ENCODE assay signal across 8 cellular contexts in the genomic region with DNA sequence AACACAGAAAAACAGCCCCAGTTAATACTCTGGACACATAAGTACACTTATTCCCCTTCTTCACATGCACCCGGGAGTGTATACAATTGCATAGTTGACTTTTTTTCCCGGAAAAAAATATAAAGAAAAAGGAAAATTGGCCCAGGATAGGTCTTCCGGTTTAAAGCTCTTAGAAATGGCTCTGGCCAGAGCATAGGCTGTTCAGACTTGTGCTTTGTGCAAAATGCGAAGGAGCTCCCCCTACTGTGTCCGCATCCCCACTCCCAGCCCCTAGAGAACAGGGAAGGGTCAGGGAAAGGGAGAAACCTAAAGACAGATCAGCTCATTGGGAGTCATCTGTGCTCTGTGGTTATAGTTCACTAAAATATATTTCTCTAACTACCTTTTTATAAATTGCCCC. TPM values are rescaled to one million over a fixed set of nuclear protein-coding genes. Genes with fewer than 3 reads are reported as not detected.
DNase-seq lines count a peak whose midpoint lies in the region; ATAC-seq, FAIRE-seq and TF ChIP-seq lines count a peak whose summit lies in the region.

No MANE protein-coding gene starts in this region.

- whole genome bisulfite sequencing in small intestine, 3 donors: 34 to 68% (median 61%) methylated on average over 5 of the region's 5 CpGs

- TF ChIP-seq CTCF in Panc1 (IDR thresholded peaks at IDR 0.05) (peak; percentile 74), fibroblast of pulmonary artery (IDR thresholded peaks at IDR 0.05; ENCODE audit: low read length, missing control alignments) (peak; percentile 44), progenitor cell of endocrine pancreas (IDR thresholded peaks at IDR 0.05; ENCODE audit: unreplicated experiment) (peak; percentile 52)

- peak; percentile 59 for DNase-seq in ELF-1 (ENCODE audit: low read depth, low spot score)
- DNase-seq in Panc1 (ENCODE audit: low read depth, low spot score): no peak
- DNase-seq in fibroblast of pulmonary artery (ENCODE audit: low read depth): peak; percentile 56
- no peak for DNase-seq in progenitor cell of endocrine pancreas (ENCODE audit: low spot score, unreplicated experiment)
- no peak for DNase-seq in T-helper 2 cell treated with Interferon-gamma antibody and Interleukin-4, amounts not matched to agents 5 μg/mL and 100 μg/mL, for 36 hours (ENCODE audit: low spot score)
- DNase-seq in small intestine: no peak
- DNase-seq in activated CD4-positive, alpha-beta memory T cell treated with anti-CD3 and anti-CD28 coated beads, Interleukin-2, amount 10 ng/mL, durations not matched to agents 7 days and 5 days: no peak
- no peak for DNase-seq in GM19239 (ENCODE audit: insufficient read length, low spot score)

- H3K27me3 Mint-ChIP-seq in progenitor cell of endocrine pancreas: peaks cover 2% of the 10 kb centered on the region
- H3K27me3 Mint-ChIP-seq in T-helper 2 cell treated with Interferon-gamma antibody and Interleukin-4, amounts not matched to agents 5 μg/mL and 100 μg/mL, for 36 hours (ENCODE audit: low read depth): no peaks in the 10 kb centered on the region
- H3K27me3 Mint-ChIP-seq in activated CD4-positive, alpha-beta memory T cell treated with anti-CD3 and anti-CD28 coated beads, Interleukin-2, amount 10 ng/mL, durations not matched to agents 7 days and 5 days: no peaks in the 10 kb centered on the region

- H3K9me3 ChIP-seq in Panc1 (ENCODE audit: control insufficient read depth, insufficient read depth, low read depth, low read length): no peaks in the 10 kb centered on the region
- H3K9me3 ChIP-seq in small intestine (ENCODE audit: control insufficient read depth, low read depth): no peaks in the 10 kb centered on the region

- no peaks in the 10 kb centered on the region; the same call in 1 of the 2 replicates for H3K36me3 ChIP-seq in Panc1 (ENCODE audit: control insufficient read depth, insufficient read depth, low read length)
- H3K36me3 ChIP-seq in small intestine (ENCODE audit: control insufficient read depth in 2 of 2, insufficient read depth in 2 of 2, low read length in 2 of 2): peaks cover 4 to 13% of the 10 kb centered on the region in 2 donors

- H3K4me3 Mint-ChIP-seq in progenitor cell of endocrine pancreas (ENCODE audit: low read depth): no peak overlapping the region
- H3K4me3 Mint-ChIP-seq in T-helper 2 cell treated with Interferon-gamma antibody and Interleukin-4, amounts not matched to agents 5 μg/mL and 100 μg/mL, for 36 hours: no peak overlapping the region
- no peak overlapping the region for H3K4me3 Mint-ChIP-seq in activated CD4-positive, alpha-beta memory T cell treated with anti-CD3 and anti-CD28 coated beads, Interleukin-2, amount 10 ng/mL, durations not matched to agents 7 days and 5 days

- CTCF ChIA-PET in Panc1 (lab: Charles Lee): interaction anchor here (1.1 kb wide), 1 partner anchor 226 kb away, joined by 3 read pairs; no protein-coding TSS in a partner anchor
- CTCF ChIA-PET in activated CD4-positive, alpha-beta memory T cell treated with anti-CD3 and anti-CD28 coated beads, Interleukin-2, amount 10 ng/mL, durations not matched to agents 7 days and 5 days (lab: Charles Lee): no interaction called here

- H3K27me3 ChIP-seq in Panc1 (ENCODE audit: control insufficient read depth, insufficient read depth, low read length): no peaks in the 10 kb centered on the region
- H3K27me3 ChIP-seq in small intestine (ENCODE audit: control insufficient read depth in 2 of 2, insufficient read depth in 2 of 2, low read length in 2 of 2): no peaks in the 10 kb centered on the region

- H3K4me3 ChIP-seq in Panc1 (ENCODE audit: low read depth in 2 of 2, low read length in 2 of 2) (no peak overlapping the region), fibroblast of pulmonary artery (replicated peaks; ENCODE audit: low read depth, low read length) (no peak overlapping the region), small intestine (ENCODE audit: low read depth in 1 of 2, low read length in 2 of 2) (peak overlapping the region in 1 of 2 donors; percentile 7)

- H3K4me1 Mint-ChIP-seq in progenitor cell of endocrine pancreas (ENCODE audit: low read depth): peaks cover 15% of the 10 kb centered on the region
- H3K4me1 Mint-ChIP-seq in T-helper 2 cell treated with Interferon-gamma antibody and Interleukin-4, amounts not matched to agents 5 μg/mL and 100 μg/mL, for 36 hours (ENCODE audit: low read depth): peaks cover 22% of the 10 kb centered on the region
- peaks cover 37% of the 10 kb centered on the region for H3K4me1 Mint-ChIP-seq in activated CD4-positive, alpha-beta memory T cell treated with anti-CD3 and anti-CD28 coated beads, Interleukin-2, amount 10 ng/mL, durations not matched to agents 7 days and 5 days

- intact Hi-C loops in Panc1 (cut with micrococcal nuclease; ENCODE audit: unreplicated experiment): loop anchor here (5.0 kb wide), 1 partner anchor 50 kb away; no protein-coding TSS in a partner anchor

- FAIRE-seq in small intestine (lab: Jason Lieb, UNC) (no peak), GM19239 (lab: Jason Lieb, UNC) (no peak)

- ATAC-seq in Panc1: peak; percentile 57; the same call in 1 of the 2 replicates

- in situ Hi-C loops in Panc1 (cut with HindIII; ENCODE audit: low pct_unique_long_range_greater_than_20kb, low sequenced_read_pairs): no loop called here

- H3K27ac ChIP-seq in Panc1 (ENCODE audit: low read length): peak overlapping the region; percentile 59; the same call in 1 of the 2 replicates
- H3K27ac ChIP-seq in small intestine (ENCODE audit: low read depth in 1 of 2, low read length in 1 of 2): no peak overlapping the region

- peaks cover 15% of the 10 kb centered on the region for H3K36me3 Mint-ChIP-seq in progenitor cell of endocrine pancreas (ENCODE audit: insufficient read depth)
- H3K36me3 Mint-ChIP-seq in T-helper 2 cell treated with Interferon-gamma antibody and Interleukin-4, amounts not matched to agents 5 μg/mL and 100 μg/mL, for 36 hours (ENCODE audit: low read depth): peaks cover 9% of the 10 kb centered on the region
- peaks cover 17% of the 10 kb centered on the region for H3K36me3 Mint-ChIP-seq in activated CD4-positive, alpha-beta memory T cell treated with anti-CD3 and anti-CD28 coated beads, Interleukin-2, amount 10 ng/mL, durations not matched to agents 7 days and 5 days (ENCODE audit: low read depth)

- H3K9me3 Mint-ChIP-seq in progenitor cell of endocrine pancreas (ENCODE audit: low read depth): no peaks in the 10 kb centered on the region
- H3K9me3 Mint-ChIP-seq in T-helper 2 cell treated with Interferon-gamma antibody and Interleukin-4, amounts not matched to agents 5 μg/mL and 100 μg/mL, for 36 hours: no peaks in the 10 kb centered on the region
- no peaks in the 10 kb centered on the region for H3K9me3 Mint-ChIP-seq in activated CD4-positive, alpha-beta memory T cell treated with anti-CD3 and anti-CD28 coated beads, Interleukin-2, amount 10 ng/mL, durations not matched to agents 7 days and 5 days

- no TSS peak for BruUV-seq in Panc1 (replicated peaks; lab: Mats Ljungman, UMichigan)

- H3K4me1 ChIP-seq in Panc1 (ENCODE audit: control insufficient read depth, insufficient read depth, low read length): peaks cover 51% of the 10 kb centered on the region
- H3K4me1 ChIP-seq in small intestine (ENCODE audit: control insufficient read depth in 2 of 2, insufficient read depth in 1 of 2, low read depth in 1 of 2, low read length in 1 of 2): peaks cover 2 to 6% of the 10 kb centered on the region in 2 donors

- POLR2A ChIA-PET in Panc1 (lab: Charles Lee): no interaction called here
- POLR2A ChIA-PET in activated CD4-positive, alpha-beta memory T cell treated with anti-CD3 and anti-CD28 coated beads, Interleukin-2, amount 10 ng/mL, durations not matched to agents 7 days and 5 days (lab: Charles Lee): interaction anchor here (1.1 to 2.4 kb wide), 3 partner anchors 14 to 56 kb away, joined by 3 to 14 read pairs (median 6); a partner anchor contains a TSS

- H3K27ac Mint-ChIP-seq in progenitor cell of endocrine pancreas: no peak overlapping the region
- H3K27ac Mint-ChIP-seq in T-helper 2 cell treated with Interferon-gamma antibody and Interleukin-4, amounts not matched to agents 5 μg/mL and 100 μg/mL, for 36 hours: no peak overlapping the region
- no peak overlapping the region for H3K27ac Mint-ChIP-seq in activated CD4-positive, alpha-beta memory T cell treated with anti-CD3 and anti-CD28 coated beads, Interleukin-2, amount 10 ng/mL, durations not matched to agents 7 days and 5 days

RNA-seq across cellular contexts. Expression of a gene that starts 5.5 kb away (rescaled TPM):
- total RNA-seq in Panc1 (2021; ENCODE audit: unreplicated experiment) (12.0 TPM), progenitor cell of endocrine pancreas (8.5 and 10.6 TPM in 2 replicates)
- polyA plus RNA-seq in Panc1 (2012; ENCODE audit: insufficient read length): 9.4 TPM
- polyA plus RNA-seq in small intestine: 100 to 1,000 TPM in 1 of 3 donors, 10 to 100 TPM in 2; 32.5 to 138 (median 94.3) TPM
- total RNA-seq in activated CD4-positive, alpha-beta memory T cell treated with anti-CD3 and anti-CD28 coated beads, Interleukin-2, amount 10 ng/mL, durations not matched to agents 7 days and 5 days: 10 to 100 TPM; 19.2 to 20.7 TPM

RNA-seq across cellular contexts. Expression of a gene that starts 14.6 kb away (rescaled TPM):
- total RNA-seq in Panc1 (2021; ENCODE audit: unreplicated experiment) (120 TPM), progenitor cell of endocrine pancreas (67.5 and 72.8 TPM in 2 replicates)
- polyA plus RNA-seq in Panc1 (2012; ENCODE audit: insufficient read length): 98.8 TPM
- polyA plus RNA-seq in small intestine: 10 to 100 TPM; 34.3 to 50.8 (median 34.9) TPM
- 10 to 100 TPM; 82.3 to 84.3 TPM for total RNA-seq in activated CD4-positive, alpha-beta memory T cell treated with anti-CD3 and anti-CD28 coated beads, Interleukin-2, amount 10 ng/mL, durations not matched to agents 7 days and 5 days

RNA-seq across cellular contexts. Expression of a gene that starts 24.6 kb away (rescaled TPM):
- total RNA-seq in Panc1 (2021; ENCODE audit: unreplicated experiment): 2.9 TPM
- 4.4 TPM for polyA plus RNA-seq in Panc1 (2012; ENCODE audit: insufficient read length)
- total RNA-seq in progenitor cell of endocrine pancreas: 16.9 and 21.8 TPM in 2 replicates
- polyA plus RNA-seq in small intestine: 1 to 10 TPM in 1 of 3 donors, under 1 TPM in 1, not detected in 1; 0.54 to 3.9 TPM
- 10 to 100 TPM; 14.4 to 15.2 TPM for total RNA-seq in activated CD4-positive, alpha-beta memory T cell treated with anti-CD3 and anti-CD28 coated beads, Interleukin-2, amount 10 ng/mL, durations not matched to agents 7 days and 5 days

RNA-seq across cellular contexts. Expression of a gene that starts 42.8 kb away (rescaled TPM):
- total RNA-seq in Panc1 (2021; ENCODE audit: unreplicated experiment) (14.6 TPM), progenitor cell of endocrine pancreas (10.9 and 12.1 TPM in 2 replicates)
- polyA plus RNA-seq in Panc1 (2012; ENCODE audit: insufficient read length): 21.1 TPM
- polyA plus RNA-seq in small intestine: 10 to 100 TPM; 24.7 to 49.4 (median 31.3) TPM
- total RNA-seq in activated CD4-positive, alpha-beta memory T cell treated with anti-CD3 and anti-CD28 coated beads, Interleukin-2, amount 10 ng/mL, durations not matched to agents 7 days and 5 days: 10 to 100 TPM; 24.9 to 27.2 TPM

Comparison
In these comparisons a context has a peak if more than half of its experiments do, and no peak if none do; other contexts are left out.
1. DNase-seq: peak in ELF-1 (single experiment) and fibroblast of pulmonary artery (single experiment); none in Panc1 (single experiment), progenitor cell of endocrine pancreas (single experiment), T-helper 2 cell treated with Interferon-gamma antibody and Interleukin-4, amounts not matched to agents 5 μg/mL and 100 μg/mL, for 36 hours (single experiment), small intestine (single experiment), activated CD4-positive, alpha-beta memory T cell treated with anti-CD3 and anti-CD28 coated beads, Interleukin-2, amount 10 ng/mL, durations not matched to agents 7 days and 5 days (single experiment) and GM19239 (single experiment).
2. Peak in every context shown above with its lines, with median percentiles within 50 percentile points of each other: CTCF ChIP-seq.